8 cellular contexts compared by ENCODE assay signal in the genomic region with DNA sequence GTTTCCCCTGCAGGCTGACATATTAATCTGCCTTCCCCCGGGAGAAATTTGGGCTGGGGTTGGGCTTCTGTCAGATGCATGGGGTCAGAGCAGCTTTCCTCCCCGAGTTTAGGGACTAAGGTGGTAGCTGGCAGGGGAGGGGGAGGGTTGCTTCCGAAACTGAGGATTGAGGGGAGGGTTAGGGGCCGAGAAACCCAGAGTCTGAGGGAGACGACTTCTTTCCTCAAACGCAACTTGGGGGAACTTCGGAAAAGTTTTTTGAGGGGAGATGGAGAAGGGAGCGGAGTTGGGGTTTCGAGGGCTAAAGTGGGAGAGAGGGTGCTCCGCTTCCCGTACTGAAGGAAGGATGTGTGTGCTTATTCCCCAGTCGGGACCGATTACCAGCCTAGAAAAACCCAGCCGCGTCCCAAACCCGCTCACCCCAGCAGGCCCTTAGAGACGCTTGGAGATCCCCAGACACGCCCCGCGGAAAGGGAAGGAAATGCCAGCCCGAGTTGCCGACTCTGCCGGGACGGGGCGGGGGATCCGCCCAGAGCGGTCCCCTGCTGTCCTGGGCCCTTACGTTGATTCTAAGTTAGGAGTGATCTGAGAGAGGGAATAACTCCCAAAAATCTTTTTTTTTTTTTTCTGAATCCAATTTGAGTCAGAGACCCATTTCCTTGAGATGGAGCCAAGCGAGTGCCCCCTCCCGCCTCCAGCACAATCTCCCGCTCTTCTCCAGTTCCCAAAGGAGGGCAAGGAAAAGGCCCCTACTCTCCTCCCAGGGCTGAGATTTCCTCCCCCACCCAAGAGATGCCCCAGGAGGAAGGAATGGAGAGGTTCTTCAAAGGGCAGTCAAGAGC.
DNase-seq lines count a peak whose midpoint lies in the region; ATAC-seq and TF ChIP-seq lines count a peak whose summit lies in the region.

No MANE protein-coding gene starts in this region.

- no peak for TF ChIP-seq EP300 in sigmoid colon (IDR thresholded peaks at IDR 0.05)

- H3K4me1 ChIP-seq in ES-I3 (ENCODE audit: insufficient read depth, low read length) (no peaks in the 10 kb centered on the region), hepatocyte (ENCODE audit: insufficient read depth) (peaks cover 8% of the 10 kb centered on the region), sigmoid colon (peaks cover 0 to 20% (median 11%) of the 10 kb centered on the region in 4 donors)

- no peaks in the 10 kb centered on the region for H3K9me3 Mint-ChIP-seq in activated T-cell treated with anti-CD3 and anti-CD28 coated beads, Interleukin-2, amount 50 U/mL, for 24 hours

- H3K9me3 ChIP-seq in ES-I3 (ENCODE audit: control insufficient read depth, insufficient read depth, low read length), result no peaks in the 10 kb centered on the region
- no peaks in the 10 kb centered on the region for H3K9me3 ChIP-seq in hepatocyte (ENCODE audit: low read depth)
- H3K9me3 ChIP-seq in sigmoid colon, result no peaks in the 10 kb centered on the region

- POLR2A ChIA-PET in RWPE1 (lab: Yijun Ruan, JAX; ENCODE audit: low non-redundant PET), result no interaction called here

- H3K4me3 ChIP-seq in hepatocyte (peak overlapping the region; percentile 96), sigmoid colon (peak overlapping the region; percentile 47 to 72 (median 60))

- ATAC-seq in HG03565 (IDR thresholded peaks at IDR 0.05; ENCODE audit: unreplicated experiment), result no peak

- H3K27me3 ChIP-seq in hepatocyte (peaks cover 32% of the 10 kb centered on the region), sigmoid colon (peaks cover 4 to 42% (median 22%) of the 10 kb centered on the region in 3 donors)

- no peaks in the 10 kb centered on the region for H4K20me1 ChIP-seq in hepatocyte (ENCODE audit: insufficient read depth, poor library complexity, severe bottlenecking)

- no peaks in the 10 kb centered on the region for H3K9me2 ChIP-seq in hepatocyte (replicated peaks; ENCODE audit: insufficient read depth)

- no peak for DNase-seq in activated T-cell treated with anti-CD3 and anti-CD28 coated beads, Interleukin-2, amount 50 U/mL, for 24 hours
- DNase-seq in hepatocyte (ENCODE audit: low spot score) (peak; percentile 62), sigmoid colon (peak; percentile 88), GM19240 (ENCODE audit: insufficient read length, low spot score) (no peak), RWPE1 (ENCODE audit: low spot score) (no peak), MV-4-11 (lab: John Stamatoyannopoulos, UW) (no peak)

- no peaks in the 10 kb centered on the region for H3K36me3 ChIP-seq in ES-I3 (ENCODE audit: insufficient read depth, low read length)
- H3K36me3 ChIP-seq in hepatocyte (replicated peaks; ENCODE audit: insufficient read depth, low read depth), result no peaks in the 10 kb centered on the region
- H3K36me3 ChIP-seq in sigmoid colon, result no peaks in the 10 kb centered on the region

- 7% methylated on average over 31 of the region's 31 CpGs for WGBS in hepatocyte (ENCODE audit: low lambda C conversion rate, missing lambda C conversion rate)
- 7 to 14% methylated on average over 31 of the region's 31 CpGs for WGBS in sigmoid colon, 2 donors

- intact Hi-C loops in sigmoid colon (cut with DNase I), result loop anchor here (5.0 kb wide), 3 partner anchors 45 to 95 kb away; a partner anchor contains a TSS

- H3K36me3 Mint-ChIP-seq in activated T-cell treated with anti-CD3 and anti-CD28 coated beads, Interleukin-2, amount 50 U/mL, for 24 hours (ENCODE audit: low read depth), result no peaks in the 10 kb centered on the region

- no peak overlapping the region for H3K27ac Mint-ChIP-seq in activated T-cell treated with anti-CD3 and anti-CD28 coated beads, Interleukin-2, amount 50 U/mL, for 24 hours

- no peak for TF ChIP-seq CTCF in hepatocyte (IDR thresholded peaks at IDR 0.05; ENCODE audit: poor library complexity)
- no peak for TF ChIP-seq CTCF in sigmoid colon (IDR thresholded peaks at IDR 0.05)
- TF ChIP-seq CTCF in RWPE1 (conservative IDR thresholded peaks at IDR 0.05; ENCODE audit: low read depth), result no peak

- peak; percentile 19 to 44 for TF ChIP-seq POLR2A in sigmoid colon (IDR thresholded peaks at IDR 0.05)

- peaks cover 27% of the 10 kb centered on the region for H3K79me2 ChIP-seq in hepatocyte

- H3K27me3 Mint-ChIP-seq in activated T-cell treated with anti-CD3 and anti-CD28 coated beads, Interleukin-2, amount 50 U/mL, for 24 hours, result peaks cover 92% of the 10 kb centered on the region

- peaks cover 11% of the 10 kb centered on the region for H3K4me1 Mint-ChIP-seq in activated T-cell treated with anti-CD3 and anti-CD28 coated beads, Interleukin-2, amount 50 U/mL, for 24 hours (ENCODE audit: low read depth)

- H3K4me2 ChIP-seq in hepatocyte, result peak overlapping the region; percentile 95

- H2AFZ ChIP-seq in hepatocyte, result peak overlapping the region; percentile 64

- peak overlapping the region; percentile 38 for H3K4me3 Mint-ChIP-seq in activated T-cell treated with anti-CD3 and anti-CD28 coated beads, Interleukin-2, amount 50 U/mL, for 24 hours

- CTCF ChIA-PET in RWPE1 (lab: Yijun Ruan, JAX), result interaction anchor here (0.7 kb wide), 1 partner anchor 92 kb away, joined by 3 read pairs; no protein-coding TSS in a partner anchor

- H3K27ac ChIP-seq in hepatocyte (peak overlapping the region; percentile 48), sigmoid colon (peak overlapping the region; percentile 67 to 86 (median 74)), RWPE1 (no peak overlapping the region)

- peak overlapping the region; percentile 54; the same call in 1 of the 2 replicates for H3K9ac ChIP-seq in ES-I3 (ENCODE audit: low read depth, low read length)

Comparison
In these comparisons a context has a peak if more than half of its experiments do, and no peak if none do; other contexts are left out.
1. DNase-seq: peak in hepatocyte (single experiment) and sigmoid colon (single experiment); none in activated T-cell treated with anti-CD3 and anti-CD28 coated beads, Interleukin-2, amount 50 U/mL, for 24 hours (single experiment), GM19240 (single experiment), RWPE1 (single experiment) and MV-4-11 (single experiment).